Comparison of ENCODE assay signal across 9 cellular contexts in the genomic region with DNA sequence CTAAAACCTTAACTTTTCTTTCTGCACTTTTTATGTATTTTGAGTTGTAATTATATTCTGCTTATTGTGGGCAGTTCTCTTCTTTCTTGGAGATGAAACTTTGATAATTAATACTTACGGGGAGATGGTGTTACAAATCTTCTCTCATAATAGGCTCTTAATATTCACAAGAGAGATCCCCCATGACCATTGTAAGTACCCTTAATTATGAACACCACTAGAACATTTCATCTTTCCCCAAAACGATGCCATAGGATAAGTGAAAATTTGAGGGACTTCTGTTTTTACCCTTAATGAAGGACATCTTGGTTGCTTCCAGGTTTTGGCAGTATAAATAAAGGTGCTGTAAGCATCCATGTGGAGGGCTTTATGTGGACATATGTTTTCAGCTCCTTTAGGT.
DNase-seq lines count a peak whose midpoint lies in the region; ATAC-seq, FAIRE-seq and TF ChIP-seq lines count a peak whose summit lies in the region.
"Had no signal": no experiment of that assay in that cellular context is flagged by ENCODE, and none has a peak within 500 bp of the region (broad histone marks: within the 10 kb centered on the region; RNA-seq: fewer than 3 reads in every experiment).

No MANE protein-coding gene starts in this region.

- peak; percentile 49 for FAIRE-seq in K562 (lab: Jason Lieb, UNC)

- TF ChIP-seq RAD21 in K562 (CRISPR knock-in tag; conservative IDR thresholded peaks at IDR 0.05 in 1 of 2, IDR thresholded peaks at IDR 0.05 in 1 of 2): no peak

- BruUV-seq in K562 (replicated peaks; lab: Mats Ljungman, UMichigan): no TSS peak

- H3K4me2 ChIP-seq in KMS-11 (peak overlapping the region; percentile 95), K562 (ENCODE audit: insufficient read depth, low read length) (no peak overlapping the region)

- H3K36me3 ChIP-seq in KMS-11 (ENCODE audit: insufficient read depth): no peaks in the 10 kb centered on the region
- no peaks in the 10 kb centered on the region for H3K36me3 ChIP-seq in K562 (ENCODE audit: control insufficient read depth, insufficient read depth, low read length)

- intact Hi-C loops in K562 (cut with micrococcal nuclease): no loop called here

- CTCF ChIA-PET in AG04450 (lab: Charles Lee): interaction anchor here (0.8 kb wide), 1 partner anchor 35 kb away, joined by 4 read pairs; no protein-coding TSS in a partner anchor
- CTCF ChIA-PET in K562 (lab: Yijun Ruan, JAX; ENCODE audit: low intra/inter-chr PET ratio): no interaction called here

- no peaks in the 10 kb centered on the region for H3K9me1 ChIP-seq in K562 (ENCODE audit: control insufficient read depth, insufficient read depth, low read length)

- ATAC-seq in K562 (no peak), naive B cell (ENCODE audit: low read depth in 2 of 2) (no peak), HG02973 (IDR thresholded peaks at IDR 0.05; ENCODE audit: unreplicated experiment) (no peak)

- no peak for TF ChIP-seq CTCF in AG04450 (IDR thresholded peaks at IDR 0.05; ENCODE audit: low read depth, low read length)
- no peak for TF ChIP-seq CTCF in KMS-11 (conservative IDR thresholded peaks at IDR 0.05; ENCODE audit: low read depth, low read length)
- TF ChIP-seq CTCF in K562 (IDR thresholded peaks at IDR 0.05 in 2 of 3, conservative IDR thresholded peaks at IDR 0.05 in 1 of 3; ENCODE audit: insufficient read depth in 2 of 3, low read depth in 1 of 3, low read length in 3 of 3): no peak

- H3K4me1 Mint-ChIP-seq in naive B cell: peaks cover 63 to 83% (median 73%) of the 10 kb centered on the region in 3 donors

- H3K79me2 ChIP-seq in KMS-11 (ENCODE audit: insufficient read depth, low read depth) (peaks cover 71% of the 10 kb centered on the region), K562 (ENCODE audit: control insufficient read depth, insufficient read depth, low read length) (peaks cover 84% of the 10 kb centered on the region)

- H3K4me3 Mint-ChIP-seq in naive B cell: peak overlapping the region; percentile 43 to 86 (median 72)

- no peak for TF ChIP-seq EP300 in K562 (IDR thresholded peaks at IDR 0.05; ENCODE audit: low read length)

- H3K9me3 Mint-ChIP-seq in naive B cell: no peaks in the 10 kb centered on the region

- 44% methylated on average over 2 of the region's 2 CpGs for WGBS in K562 (ENCODE audit: insufficient coverage, low coverage, missing lambda C conversion rate)

- peak overlapping the region; percentile 50 for H3K4me3 ChIP-seq in AG04450 (ENCODE audit: low read depth, low read length)
- no peak overlapping the region for H3K4me3 ChIP-seq in KMS-11 (IDR thresholded peaks at IDR 0.05; ENCODE audit: insufficient read depth, low read depth, low read length)
- no peak overlapping the region for H3K4me3 ChIP-seq in K562

- in situ Hi-C loops in K562 (cut with MboI): no loop called here

- no peak overlapping the region for H3K27ac ChIP-seq in AG04450 (ENCODE audit: low read depth, low read length)
- peak overlapping the region; percentile 68 for H3K27ac ChIP-seq in KMS-11
- H3K27ac ChIP-seq in K562 (ENCODE audit: extremely low read depth, low read depth, low read length): no peak overlapping the region; the same call in 2 of the 3 replicates

- H3K27me3 ChIP-seq in AG04450 (ENCODE audit: control insufficient read depth, insufficient read depth, low read length): no peaks in the 10 kb centered on the region
- H3K27me3 ChIP-seq in KMS-11 (ENCODE audit: insufficient read depth, low read depth): no peaks in the 10 kb centered on the region
- no peaks in the 10 kb centered on the region for H3K27me3 ChIP-seq in K562 (ENCODE audit: control insufficient read depth in 2 of 2, insufficient read depth in 2 of 2, low read length in 2 of 2)

- H3K4me1 ChIP-seq in KMS-11 (ENCODE audit: low read depth, poor library complexity, severe bottlenecking) (peaks cover 56% of the 10 kb centered on the region), K562 (replicated peaks in 1 of 2; ENCODE audit: control insufficient read depth in 2 of 2, insufficient read depth in 2 of 2, low read length in 2 of 2) (no peaks in the 10 kb centered on the region; a peak in 2 of 5 replicates)

- H3K9me3 ChIP-seq in AG04450 (ENCODE audit: control insufficient read depth, insufficient read depth, low read length) (no peaks in the 10 kb centered on the region), K562 (replicated peaks; ENCODE audit: control insufficient read depth, insufficient read depth, low read depth, low read length) (no peaks in the 10 kb centered on the region)

- H2AFZ ChIP-seq in KMS-11 (ENCODE audit: low read depth) (no peak overlapping the region), K562 (ENCODE audit: low read depth, low read length) (no peak overlapping the region)

- H4K20me1 ChIP-seq in KMS-11 (ENCODE audit: insufficient read depth) (no peaks in the 10 kb centered on the region), K562 (replicated peaks; ENCODE audit: control insufficient read depth, insufficient read depth, low read length) (no peaks in the 10 kb centered on the region; the same call in 1 of the 2 replicates)

- H3K27ac Mint-ChIP-seq in naive B cell: peak overlapping the region in 3 of 6 donors; percentile 46 to 83 (median 52)

- H3K9ac ChIP-seq in KMS-11 (peak overlapping the region; percentile 47; the same call in 1 of the 2 replicates), K562 (ENCODE audit: insufficient read depth in 1 of 2, low read depth in 2 of 2, low read length in 2 of 2) (no peak overlapping the region)

- TF ChIP-seq POLR2A in K562 (conservative IDR thresholded peaks at IDR 0.05): no peak

- H3K27me3 Mint-ChIP-seq in naive B cell: no peaks in the 10 kb centered on the region

- peaks cover 6 to 11% of the 10 kb centered on the region in 2 donors for H3K36me3 Mint-ChIP-seq in naive B cell

- no peak for DNase-seq in AG04450 (ENCODE audit: low read depth, low spot score)
- no peak for DNase-seq in K562 (ENCODE audit: extremely low read depth in 1 of 4, low spot score in 3 of 4)
- DNase-seq in naive B cell: no peak
- no peak for DNase-seq in NOMO-1 treated with dmso at 0.1 percent for 144 hours (lab: John Stamatoyannopoulos, UW; ENCODE audit: unreplicated experiment)
- DNase-seq in Kasumi-1 (lab: John Stamatoyannopoulos, UW): no peak
- DNase-seq in cerebellar nuclear complex (lab: John Stamatoyannopoulos, UW): no peak
- DNase-seq: activated gamma-delta T cell treated with Interleukin-2 at 50 U/mL for 16 hours had no signal

- POLR2A ChIA-PET in AG04450 (lab: Yijun Ruan, JAX): no interaction called here
- POLR2A ChIA-PET in K562 (lab: Yijun Ruan, JAX): interaction anchor here (0.8 kb wide), 1 partner anchor 36 kb away, joined by 3 read pairs; no protein-coding TSS in a partner anchor

TF ChIP-seq in K562, 482 proteins besides CTCF, POLR2A, EP300 and RAD21:
- TF ChIP-seq, protein P1, sequence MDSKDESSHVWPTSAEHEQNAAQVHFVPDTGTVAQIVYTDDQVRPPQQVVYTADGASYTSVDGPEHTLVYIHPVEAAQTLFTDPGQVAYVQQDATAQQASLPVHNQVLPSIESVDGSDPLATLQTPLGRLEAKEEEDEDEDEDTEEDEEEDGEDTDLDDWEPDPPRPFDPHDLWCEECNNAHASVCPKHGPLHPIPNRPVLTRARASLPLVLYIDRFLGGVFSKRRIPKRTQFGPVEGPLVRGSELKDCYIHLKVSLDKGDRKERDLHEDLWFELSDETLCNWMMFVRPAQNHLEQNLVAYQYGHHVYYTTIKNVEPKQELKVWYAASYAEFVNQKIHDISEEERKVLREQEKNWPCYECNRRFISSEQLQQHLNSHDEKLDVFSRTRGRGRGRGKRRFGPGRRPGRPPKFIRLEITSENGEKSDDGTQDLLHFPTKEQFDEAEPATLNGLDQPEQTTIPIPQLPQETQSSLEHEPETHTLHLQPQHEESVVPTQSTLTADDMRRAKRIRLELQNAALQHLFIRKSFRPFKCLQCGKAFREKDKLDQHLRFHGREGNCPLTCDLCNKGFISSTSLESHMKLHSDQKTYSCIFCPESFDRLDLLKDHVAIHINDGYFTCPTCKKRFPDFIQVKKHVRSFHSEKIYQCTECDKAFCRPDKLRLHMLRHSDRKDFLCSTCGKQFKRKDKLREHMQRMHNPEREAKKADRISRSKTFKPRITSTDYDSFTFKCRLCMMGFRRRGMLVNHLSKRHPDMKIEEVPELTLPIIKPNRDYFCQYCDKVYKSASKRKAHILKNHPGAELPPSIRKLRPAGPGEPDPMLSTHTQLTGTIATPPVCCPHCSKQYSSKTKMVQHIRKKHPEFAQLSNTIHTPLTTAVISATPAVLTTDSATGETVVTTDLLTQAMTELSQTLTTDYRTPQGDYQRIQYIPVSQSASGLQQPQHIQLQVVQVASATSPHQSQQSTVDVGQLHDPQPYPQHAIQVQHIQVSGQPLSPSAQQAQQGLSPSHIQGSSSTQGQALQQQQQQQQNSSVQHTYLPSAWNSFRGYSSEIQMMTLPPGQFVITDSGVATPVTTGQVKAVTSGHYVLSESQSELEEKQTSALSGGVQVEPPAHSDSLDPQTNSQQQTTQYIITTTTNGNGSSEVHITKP (IDR thresholded peaks at IDR 0.05; ENCODE audit: partially characterized antibody): peak; percentile 96
- 0 out of 4 replicates have a peak, but pooled peaks of 1 of the 2 experiments have one; percentile 34 for TF ChIP-seq FOXK2 (conservative IDR thresholded peaks at IDR 0.05 in 1 of 2, IDR thresholded peaks at IDR 0.05 in 1 of 2; ENCODE audit: low read depth in 2 of 2)
- TF ChIP-seq SNAPC5 (CRISPR knock-in tag; IDR thresholded peaks at IDR 0.05): no peak
- TF ChIP-seq PCBP1 (IDR thresholded peaks at IDR 0.05; ENCODE audit: low read depth, low read length, poor library complexity, severe bottlenecking): no peak
